ENCODE assay signal across 15 cellular contexts in genomic region chr19:15429825-15430467, GRCh38. TPM values are rescaled to one million over a fixed set of nuclear protein-coding genes. Genes with fewer than 3 reads are reported as not detected.
DNase-seq lines count a peak whose midpoint lies in the region; ATAC-seq and TF ChIP-seq lines count a peak whose summit lies in the region.
"Had no signal": no experiment of that assay in that cellular context is flagged by ENCODE, and none has a peak within 500 bp of the region (broad histone marks: within the 10 kb centered on the region; RNA-seq: fewer than 3 reads in every experiment).

No MANE protein-coding gene starts in this region.

- no peak for ATAC-seq in activated T-cell treated with anti-CD3 and anti-CD28 coated beads, Interleukin-2, amount 50 U/mL, for 4 hours
- ATAC-seq in mucosa of descending colon = no peak

- H3K4me3 Mint-ChIP-seq in activated T-cell treated with anti-CD3 and anti-CD28 coated beads, Interleukin-2, amount 50 U/mL, for 4 hours = peak overlapping the region; percentile 99
- H3K4me3 Mint-ChIP-seq in endothelial cell (ENCODE audit: unreplicated experiment) = no peak overlapping the region

- H2AFZ ChIP-seq in PC-9 = no peak overlapping the region

- no peak overlapping the region for H3K27ac ChIP-seq in PC-9
- H3K27ac ChIP-seq in spleen = no peak overlapping the region
- H3K27ac ChIP-seq: sigmoid colon had no signal

- no peaks in the 10 kb centered on the region for H3K9me3 Mint-ChIP-seq in activated T-cell treated with anti-CD3 and anti-CD28 coated beads, Interleukin-2, amount 50 U/mL, for 4 hours
- no peaks in the 10 kb centered on the region for H3K9me3 Mint-ChIP-seq in endothelial cell (ENCODE audit: unreplicated experiment)
- H3K9me3 Mint-ChIP-seq: naive B cell had no signal

- intact Hi-C loops in PC-9 (cut with micrococcal nuclease; ENCODE audit: unreplicated experiment) = no loop called here
- intact Hi-C loops in spleen (cut with DNase I; ENCODE audit: low total_unique reads) = no loop called here
- intact Hi-C loops in mucosa of descending colon (cut with DNase I, micrococcal nuclease) = no loop called here

- CTCF ChIA-PET in PC-9 (lab: Charles Lee) = no interaction called here

- H4K20me1 ChIP-seq in PC-9 (ENCODE audit: insufficient read depth) = peaks cover 18% of the 10 kb centered on the region

- H3K4me3 ChIP-seq in PC-9 (no peak overlapping the region), spleen (no peak overlapping the region), mucosa of descending colon (no peak overlapping the region)
- H3K4me3 ChIP-seq: sigmoid colon had no signal

- peaks cover 16% of the 10 kb centered on the region; the same call in 1 of the 2 replicates for H3F3A ChIP-seq in PC-9 (ENCODE audit: insufficient read depth, low read depth)

- peaks cover 39% of the 10 kb centered on the region for H3K79me2 ChIP-seq in PC-9 (ENCODE audit: low read depth)

- no peaks in the 10 kb centered on the region for H3K9me2 ChIP-seq in PC-9 (ENCODE audit: insufficient read depth)

- peaks cover 23% of the 10 kb centered on the region for H3K36me3 Mint-ChIP-seq in activated T-cell treated with anti-CD3 and anti-CD28 coated beads, Interleukin-2, amount 50 U/mL, for 4 hours (ENCODE audit: insufficient read depth)
- peaks cover 38% of the 10 kb centered on the region for H3K36me3 Mint-ChIP-seq in endothelial cell (ENCODE audit: low read depth, unreplicated experiment)

- H3K4me1 ChIP-seq in PC-9 (replicated peaks; ENCODE audit: insufficient read depth) (peaks cover 12% of the 10 kb centered on the region), spleen (peaks cover 22 to 67% (median 51%) of the 10 kb centered on the region in 6 donors), mucosa of descending colon (ENCODE audit: low read depth) (peaks cover 25% of the 10 kb centered on the region)

- no TSS peak for BruUV-seq in PC-9 (replicated peaks; lab: Mats Ljungman, UMichigan)

- H3K36me3 ChIP-seq in PC-9 (ENCODE audit: low read depth) = peaks cover 7% of the 10 kb centered on the region; the same call in 1 of the 2 replicates
- H3K36me3 ChIP-seq in spleen = peaks cover 5 to 59% (median 39%) of the 10 kb centered on the region in 6 donors
- H3K36me3 ChIP-seq in mucosa of descending colon (ENCODE audit: low read depth) = no peaks in the 10 kb centered on the region

- no peak for TF ChIP-seq POLR2A in spleen (IDR thresholded peaks at IDR 0.05)

- no peaks in the 10 kb centered on the region for H3K27me3 Mint-ChIP-seq in activated T-cell treated with anti-CD3 and anti-CD28 coated beads, Interleukin-2, amount 50 U/mL, for 4 hours (ENCODE audit: low read depth)
- H3K27me3 Mint-ChIP-seq in endothelial cell (ENCODE audit: unreplicated experiment) = peaks cover 38% of the 10 kb centered on the region
- H3K27me3 Mint-ChIP-seq: naive B cell had no signal

- POLR2A ChIA-PET in PC-9 (lab: Charles Lee; ENCODE audit: unreplicated experiment) = no interaction called here

- H3K27ac Mint-ChIP-seq in endothelial cell (ENCODE audit: unreplicated experiment) = peak overlapping the region; percentile 64

- DNase-seq in activated T-cell treated with anti-CD3 and anti-CD28 coated beads, Interleukin-2, amount 50 U/mL, for 4 hours = no peak
- no peak for DNase-seq in activated T-cell treated with anti-CD3 and anti-CD28 coated beads for 4 hours
- no peak for DNase-seq in PC-9
- no peak for DNase-seq in endothelial cell (ENCODE audit: low spot score)
- peak; percentile 63 for DNase-seq in spleen
- no peak for DNase-seq in GM10266 (ENCODE audit: extremely low spot score)
- DNase-seq in mucosa of descending colon = no peak
- no peak for DNase-seq in ureter (ENCODE audit: low spot score)
- DNase-seq: ACHN; DMS 273 treated with DMSO at 0.1 percent for 48 hours; naive B cell; NCI-H1048; NCI-H2171; sigmoid colon; stimulated activated naive CD4-positive, alpha-beta T cell had no signal

- H3K9me3 ChIP-seq in PC-9 (ENCODE audit: insufficient read depth, low read depth) (no peaks in the 10 kb centered on the region), spleen (no peaks in the 10 kb centered on the region), mucosa of descending colon (no peaks in the 10 kb centered on the region)
- H3K9me3 ChIP-seq: sigmoid colon had no signal

- H3K27me3 ChIP-seq in PC-9 (ENCODE audit: insufficient read depth, low read depth) (no peaks in the 10 kb centered on the region), spleen (replicated peaks in 1 of 7) (no peaks in the 10 kb centered on the region)
- H3K27me3 ChIP-seq: sigmoid colon had no signal

- TF ChIP-seq CTCF in PC-9 (conservative IDR thresholded peaks at IDR 0.05) (no peak), endothelial cell (IDR thresholded peaks at IDR 0.05; ENCODE audit: unreplicated experiment) (no peak), spleen (IDR thresholded peaks at IDR 0.05 in 8 of 11, conservative IDR thresholded peaks at IDR 0.05 in 3 of 11) (no peak), GM10266 (IDR thresholded peaks at IDR 0.05; ENCODE audit: control insufficient read depth, insufficient read depth, low read depth, missing control alignments) (no peak), mucosa of descending colon (IDR thresholded peaks at IDR 0.05) (no peak)

- peak overlapping the region; percentile 96; the same call in 1 of the 2 replicates for H3K4me2 ChIP-seq in PC-9

- 83 to 94% (median 93%) methylated on average over 2 to 24 of the region's 24 CpGs for WGBS in spleen, 5 donors

- peaks cover 30% of the 10 kb centered on the region for H3K4me1 Mint-ChIP-seq in activated T-cell treated with anti-CD3 and anti-CD28 coated beads, Interleukin-2, amount 50 U/mL, for 4 hours (ENCODE audit: low read depth)
- peaks cover 32% of the 10 kb centered on the region for H3K4me1 Mint-ChIP-seq in endothelial cell (ENCODE audit: unreplicated experiment)

RNA-seq across cellular contexts. Expression of gene AKAP8L, which starts 11.2 kb away (rescaled TPM):
- 10 to 100 TPM; 65.3 to 67.6 (median 65.5) TPM for total RNA-seq in activated T-cell treated with anti-CD3 and anti-CD28 coated beads, Interleukin-2, amount 50 U/mL, for 4 hours
- total RNA-seq in PC-9 (2021) = 49.9 and 62.4 TPM in 2 replicates
- total RNA-seq in endothelial cell (ENCODE audit: unreplicated experiment) = 160 TPM
- total RNA-seq in spleen = 100 to 1,000 TPM; 121 to 236 (median 140) TPM
- polyA plus RNA-seq in spleen = 100 to 1,000 TPM in 1 of 3 donors, 10 to 100 TPM in 2; 41.2 to 131 (median 87.8) TPM
- 100 to 1,000 TPM in 1 of 3 donors, 10 to 100 TPM in 2; 74.4 to 111 (median 96.0) TPM for total RNA-seq in mucosa of descending colon
- 133 TPM for total RNA-seq in ureter

RNA-seq across cellular contexts. Expression of gene WIZ, which starts 19.8 kb away (rescaled TPM):
- 10 to 100 TPM; 50.5 to 54.4 (median 53.8) TPM for total RNA-seq in activated T-cell treated with anti-CD3 and anti-CD28 coated beads, Interleukin-2, amount 50 U/mL, for 4 hours
- total RNA-seq in PC-9 (2021) = 27.3 and 31.6 TPM in 2 replicates
- 79.0 TPM for total RNA-seq in endothelial cell (ENCODE audit: unreplicated experiment)
- total RNA-seq in spleen = 10 to 100 TPM; 23.1 to 33.7 (median 26.9) TPM
- 10 to 100 TPM in 1 of 3 donors, 1 to 10 TPM in 2; 6.6 to 14.8 (median 7.0) TPM for polyA plus RNA-seq in spleen
- total RNA-seq in mucosa of descending colon = 10 to 100 TPM; 26.7 to 39.9 (median 28.1) TPM
- total RNA-seq in ureter = 42.3 TPM

RNA-seq across cellular contexts. Expression of gene RASAL3, which starts 34.4 kb away (rescaled TPM):
- total RNA-seq in activated T-cell treated with anti-CD3 and anti-CD28 coated beads, Interleukin-2, amount 50 U/mL, for 4 hours = 100 to 1,000 TPM in 2 of 3 donors, 10 to 100 TPM in 1; 91.0 to 112 (median 106) TPM
- total RNA-seq in PC-9 (2021) = not detected in 2 replicates
- total RNA-seq in endothelial cell (ENCODE audit: unreplicated experiment) = 1.5 TPM
- 10 to 100 TPM; 43.9 to 79.1 (median 59.2) TPM for total RNA-seq in spleen
- polyA plus RNA-seq in spleen = 10 to 100 TPM; 31.7 to 66.8 (median 66.1) TPM
- total RNA-seq in mucosa of descending colon = 1 to 10 TPM; 4.0 to 5.2 (median 5.1) TPM
- total RNA-seq in ureter = 3.9 TPM

RNA-seq across cellular contexts. Expression of gene PGLYRP2, which starts 49.4 kb away (rescaled TPM):
- under 1 TPM in 1 of 3 donors, not detected in 2; 0.08 TPM for total RNA-seq in activated T-cell treated with anti-CD3 and anti-CD28 coated beads, Interleukin-2, amount 50 U/mL, for 4 hours
- total RNA-seq in PC-9 (2021) = not detected in 2 replicates
- total RNA-seq in endothelial cell (ENCODE audit: unreplicated experiment) = not detected
- under 1 TPM in 2 of 7 donors, not detected in 5; 0.10 to 0.16 TPM for total RNA-seq in spleen
- under 1 TPM in 2 of 3 donors, not detected in 1; 0.02 to 0.06 TPM for polyA plus RNA-seq in spleen
- not detected for total RNA-seq in mucosa of descending colon
- total RNA-seq in ureter = 0.34 TPM
- total RNA-seq: sigmoid colon had no signal

RNA-seq across cellular contexts. Expression of gene AKAP8, which starts 50.4 kb away (rescaled TPM):
- total RNA-seq in activated T-cell treated with anti-CD3 and anti-CD28 coated beads, Interleukin-2, amount 50 U/mL, for 4 hours = 10 to 100 TPM; 83.0 to 88.8 (median 88.0) TPM
- 39.5 and 43.4 TPM in 2 replicates for total RNA-seq in PC-9 (2021)
- total RNA-seq in endothelial cell (ENCODE audit: unreplicated experiment) = 36.5 TPM
- total RNA-seq in spleen = 10 to 100 TPM; 24.9 to 51.3 (median 48.9) TPM
- polyA plus RNA-seq in spleen = 10 to 100 TPM; 13.9 to 24.8 (median 21.9) TPM
- total RNA-seq in mucosa of descending colon = 10 to 100 TPM; 37.8 to 50.0 (median 41.3) TPM
- total RNA-seq in ureter = 69.7 TPM
